8 cellular contexts compared by ENCODE assay signal in genomic region chr4:8440491-8441311, GRCh38. TPM values are rescaled to one million over a fixed set of nuclear protein-coding genes. Genes with fewer than 3 reads are reported as not detected.
DNase-seq lines count a peak whose midpoint lies in the region; ATAC-seq and TF ChIP-seq lines count a peak whose summit lies in the region.

Gene ACOX3, minus strand, starts transcription at chr4:8440723. Its CDS starts 24,202 bp downstream, at chr4:8416521.
Gene TRMT44, plus strand, starts transcription at chr4:8440777. Its CDS starts 46 bp downstream, at chr4:8440823.

- H3K36me3 ChIP-seq in left ventricle myocardium inferior = no peaks in the 10 kb centered on the region
- no peaks in the 10 kb centered on the region for H3K36me3 ChIP-seq in prostate gland

- peaks cover 81% of the 10 kb centered on the region for H3K4me1 ChIP-seq in left ventricle myocardium inferior
- H3K4me1 ChIP-seq in prostate gland (replicated peaks) = peaks cover 16% of the 10 kb centered on the region

- WGBS in prostate gland = under 1% methylated on average over 49 of the region's 60 CpGs

- peak within 1 kb of the TSS; percentile 100 for H3K4me3 ChIP-seq in left ventricle myocardium inferior
- peak within 1 kb of the TSS; percentile 67 to 97 for H3K4me3 ChIP-seq in prostate gland

- H3K27me3 ChIP-seq in left ventricle myocardium inferior (ENCODE audit: low read depth) (no peaks in the 10 kb centered on the region), prostate gland (replicated peaks; ENCODE audit: insufficient read depth) (no peaks in the 10 kb centered on the region)

- DNase-seq in NCI-H187 (lab: John Stamatoyannopoulos, UW) (peak; percentile 83 to 97), left ventricle myocardium inferior (peak; percentile 92), prostate gland (ENCODE audit: low spot score) (peak; percentile 91), ureter (ENCODE audit: low spot score) (peak; percentile 96)

- intact Hi-C loops in T-helper 2 cell treated with Interferon-gamma antibody and Interleukin-4, amounts not matched to agents 100 ng/mL and 5 ng/mL, for 36 hours (cut with micrococcal nuclease) = loop anchor here (1.0 to 2.0 kb wide), 3 partner anchors 12 to 282 kb away; partner anchors contain the start of gene ABLIM2
- intact Hi-C loops in left ventricle myocardium inferior (cut with micrococcal nuclease) (no loop called here), prostate gland (cut with DNase I) (no loop called here)

- peak; percentile 80 for TF ChIP-seq POLR2A in GM15510 (IDR thresholded peaks at IDR 0.05; ENCODE audit: borderline replicate concordance, extremely low read depth, insufficient read length)
- peak; percentile 69 for TF ChIP-seq POLR2A in prostate gland (IDR thresholded peaks at IDR 0.05)

- TF ChIP-seq CTCF in left ventricle myocardium inferior (IDR thresholded peaks at IDR 0.05; ENCODE audit: borderline replicate concordance) = no peak
- peak in 1 of 4 experiments; percentile 40 for TF ChIP-seq CTCF in prostate gland (IDR thresholded peaks at IDR 0.05)

- H3K27ac ChIP-seq in angular gyrus (ENCODE audit: low read depth, low read length) (peak within 1 kb of the TSS; percentile 81), left ventricle myocardium inferior (replicated peaks) (peak within 1 kb of the TSS; percentile 98), prostate gland (peak within 1 kb of the TSS; percentile 92 to 93)

- H3K9me3 ChIP-seq in left ventricle myocardium inferior (replicated peaks) (no peaks in the 10 kb centered on the region), prostate gland (no peaks in the 10 kb centered on the region)

- ATAC-seq in HG02870 (IDR thresholded peaks at IDR 0.05; ENCODE audit: unreplicated experiment) = peak; percentile 83

RNA-seq across cellular contexts. Expression of gene ACOX3, which starts in this region (rescaled TPM):
- 12.2 and 13.5 TPM in 2 replicates for total RNA-seq in T-helper 2 cell treated with Interferon-gamma antibody and Interleukin-4, amounts not matched to agents 100 ng/mL and 5 ng/mL, for 36 hours
- total RNA-seq in left ventricle myocardium inferior (22.0 TPM), prostate gland (10 to 100 TPM; 65.7 to 75.4 TPM), ureter (49.5 TPM)

RNA-seq across cellular contexts. Expression of gene TRMT44, which starts in this region (rescaled TPM):
- 22.7 and 22.8 TPM in 2 replicates for total RNA-seq in T-helper 2 cell treated with Interferon-gamma antibody and Interleukin-4, amounts not matched to agents 100 ng/mL and 5 ng/mL, for 36 hours
- total RNA-seq in left ventricle myocardium inferior (9.2 TPM), prostate gland (10 to 100 TPM; 35.2 to 63.9 TPM), ureter (29.5 TPM)

Comparison
In these comparisons a context has a peak if more than half of its experiments do, and no peak if none do; other contexts are left out.
1. Peak in every context shown above with its lines: DNase-seq, ATAC-seq, H3K4me3 ChIP-seq and H3K27ac ChIP-seq.